Comparison of ENCODE assay signal across 9 cellular contexts in genomic region chr16:24670623-24671454, GRCh38. TPM values are rescaled to one million over a fixed set of nuclear protein-coding genes. Genes with fewer than 3 reads are reported as not detected.
A peak's percentile ranks its signal among the peaks of the same experiment; 100 is the strongest.
DNase-seq lines count a peak whose midpoint lies in the region; ATAC-seq and TF ChIP-seq lines count a peak whose summit lies in the region.
"Had no signal": no experiment of that assay in that cellular context is flagged by ENCODE, and none has a peak within 500 bp of the region (broad histone marks: within the 10 kb centered on the region; RNA-seq: fewer than 3 reads in every experiment).

No MANE protein-coding gene starts in this region.

- no peaks in the 10 kb centered on the region for H3K79me2 ChIP-seq in Karpas-422 (ENCODE audit: low read length)

- H3K36me3 ChIP-seq in Karpas-422 (ENCODE audit: insufficient read depth, low read length) (no peaks in the 10 kb centered on the region), left ventricle myocardium inferior (no peaks in the 10 kb centered on the region), rectal smooth muscle tissue (ENCODE audit: control insufficient read depth, insufficient read depth, low read length) (no peaks in the 10 kb centered on the region)

- DNase-seq in C1 segment of cervical spinal cord (lab: John Stamatoyannopoulos, UW) (peak in 13 of 14 donors; percentile 15 to 99 (median 75)), Karpas-422 (peak; percentile 39), amniotic epithelial cell (ENCODE audit: low read depth) (peak; percentile 87), left ventricle myocardium inferior (peak; percentile 64)
- no peak for DNase-seq in stimulated activated CD4-positive, alpha-beta T cell treated with anti-CD3 and anti-CD28 coated beads, Interleukin-12 subunit alpha, Interleukin-12 subunit beta, amount 100 ng/mL, for 4 hours

- no peaks in the 10 kb centered on the region for H4K20me1 ChIP-seq in Karpas-422 (ENCODE audit: insufficient read depth, low read depth, low read length)

- no peak overlapping the region for H3K9ac ChIP-seq in Karpas-422 (ENCODE audit: low read length)
- no peak overlapping the region for H3K9ac ChIP-seq in rectal smooth muscle tissue (ENCODE audit: low read length)

- ATAC-seq in HG02970 (IDR thresholded peaks at IDR 0.05; ENCODE audit: low FRiP score, unreplicated experiment) (no peak), HG03432 (IDR thresholded peaks at IDR 0.05; ENCODE audit: unreplicated experiment) (no peak)

- H3K4me1 ChIP-seq in Karpas-422 (ENCODE audit: low read length) (no peaks in the 10 kb centered on the region), left ventricle myocardium inferior (peaks cover 11% of the 10 kb centered on the region), rectal smooth muscle tissue (ENCODE audit: control insufficient read depth, insufficient read depth, low read length) (peaks cover 15% of the 10 kb centered on the region)

- intact Hi-C loops in left ventricle myocardium inferior (cut with micrococcal nuclease), result no loop called here

- H3K4me3 ChIP-seq in Karpas-422 (ENCODE audit: low read length) (no peak overlapping the region), left ventricle myocardium inferior (peak overlapping the region; percentile 23), rectal smooth muscle tissue (ENCODE audit: low read length) (peak overlapping the region; percentile 27)

- H3K4me2 ChIP-seq in Karpas-422 (ENCODE audit: low read depth, low read length, poor library complexity, severe bottlenecking), result no peak overlapping the region

- no peak for TF ChIP-seq CTCF in left ventricle myocardium inferior (IDR thresholded peaks at IDR 0.05; ENCODE audit: borderline replicate concordance)

- H3K27me3 ChIP-seq in Karpas-422 (ENCODE audit: low read length) (no peaks in the 10 kb centered on the region), left ventricle myocardium inferior (ENCODE audit: low read depth) (no peaks in the 10 kb centered on the region), rectal smooth muscle tissue (ENCODE audit: control insufficient read depth, insufficient read depth, low read length) (peaks cover 4% of the 10 kb centered on the region)

- H3K9me2 ChIP-seq in Karpas-422 (replicated peaks; ENCODE audit: insufficient read depth, low read length), result no peaks in the 10 kb centered on the region

- no peaks in the 10 kb centered on the region for H3K9me3 ChIP-seq in Karpas-422 (ENCODE audit: low read length)
- no peaks in the 10 kb centered on the region for H3K9me3 ChIP-seq in left ventricle myocardium inferior (replicated peaks)

- H3K27ac ChIP-seq in Karpas-422 (ENCODE audit: low read length) (no peak overlapping the region), left ventricle myocardium inferior (replicated peaks) (peak overlapping the region; percentile 45), rectal smooth muscle tissue (ENCODE audit: low read depth, low read length) (peak overlapping the region; percentile 56)
- H3K27ac ChIP-seq: HL-60 had no signal

- no peak overlapping the region for H2AFZ ChIP-seq in Karpas-422 (ENCODE audit: low read length)

RNA-seq across cellular contexts. Expression of gene TNRC6A, which starts 58.6 kb away (rescaled TPM):
- 27.2 and 72.4 TPM in 2 replicates for total RNA-seq in Karpas-422 (2014; rRNA removed; shearing (Covaris generic); ENCODE audit: low replicate concordance)
- total RNA-seq in left ventricle myocardium inferior, result 34.3 TPM
